Comparison of ENCODE assay signal across 1 cellular context in genomic region chr17:58587713-58588117, GRCh38.
A peak's percentile ranks its signal among the peaks of the same experiment; 100 is the strongest.
TF ChIP-seq lines count a peak whose summit lies in the region.

No MANE protein-coding gene starts in this region.

TF ChIP-seq in H1, 55 proteins besides CTCF, POLR2A, EP300 and RAD21 (continued from another document):
- TF ChIP-seq HDAC2 (IDR thresholded peaks at IDR 0.05; ENCODE audit: borderline replicate concordance in 1 of 2, low read depth in 2 of 2, low read length in 2 of 2) (0 out of 4 replicates have a peak, but pooled peaks of 1 of the 2 experiments have one; percentile 18), EGR1 (IDR thresholded peaks at IDR 0.05; ENCODE audit: borderline replicate concordance, low read depth, low read length) (peak; percentile 93), TCF12 (IDR thresholded peaks at IDR 0.05; ENCODE audit: low read depth, low read length) (no peak), RXRA (IDR thresholded peaks at IDR 0.05; ENCODE audit: insufficient read depth, low read depth, low read length) (no peak)
